In the genomic region with DNA sequence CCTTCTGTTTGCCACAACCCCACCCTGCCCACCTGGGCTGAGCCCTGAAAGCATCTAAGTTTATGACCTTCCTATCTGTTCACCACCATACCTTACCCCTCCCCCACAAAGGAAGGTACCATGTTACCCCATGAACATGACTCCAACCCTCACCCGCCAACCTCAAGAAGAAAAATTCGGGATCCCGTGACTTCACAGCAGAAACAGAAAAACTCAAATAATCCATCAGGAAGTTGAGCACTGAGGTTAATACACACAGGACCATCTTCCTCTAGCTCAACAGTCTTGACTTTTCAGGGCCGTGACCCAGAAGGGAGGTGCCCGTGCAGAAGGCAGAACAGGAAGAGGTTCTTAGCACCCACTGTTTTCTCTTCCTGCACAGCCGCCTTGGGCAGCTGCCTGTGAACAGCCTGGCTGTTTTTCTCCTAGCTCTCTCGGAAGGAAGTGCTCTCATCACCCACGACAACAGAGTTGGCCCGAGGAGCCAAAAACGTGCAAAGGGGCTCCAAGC, we compare ENCODE assay signal across 8 cellular contexts.
A peak's percentile ranks its signal among the peaks of the same experiment; 100 is the strongest.
DNase-seq lines count a peak whose midpoint lies in the region; ATAC-seq and TF ChIP-seq lines count a peak whose summit lies in the region.

No MANE protein-coding gene starts in this region.

- peak overlapping the region; percentile 13 for H3K4me3 ChIP-seq in GM12865 (ENCODE audit: low read depth, low read length)
- no peak overlapping the region for H3K4me3 ChIP-seq in esophagus (ENCODE audit: low read depth in 1 of 2, low read length in 2 of 2)
- no peak overlapping the region for H3K4me3 ChIP-seq in skin epidermis
- H3K4me3 ChIP-seq in brain microvascular endothelial cell (ENCODE audit: low read depth, low read length): no peak overlapping the region

- no peaks in the 10 kb centered on the region for H3K9me3 ChIP-seq in esophagus (ENCODE audit: control insufficient read depth in 2 of 2, insufficient read depth in 1 of 2, low read depth in 1 of 2, low read length in 1 of 2)

- in situ Hi-C loops in brain microvascular endothelial cell (cut with HindIII; ENCODE audit: low pct_ligation_motif_present, low sequenced_read_pairs): no loop called here

- no peaks in the 10 kb centered on the region for H3K27me3 ChIP-seq in esophagus (ENCODE audit: control insufficient read depth in 1 of 2, insufficient read depth in 2 of 2, low read length in 2 of 2)
- no peaks in the 10 kb centered on the region for H3K27me3 ChIP-seq in brain microvascular endothelial cell (replicated peaks)

- ATAC-seq in HG03432 (IDR thresholded peaks at IDR 0.05; ENCODE audit: unreplicated experiment) (peak; percentile 74), HG02981 (IDR thresholded peaks at IDR 0.05; ENCODE audit: unreplicated experiment) (no peak)

- DNase-seq in GM12865 (ENCODE audit: low read depth): peak; percentile 81
- DNase-seq in activated CD4-positive, alpha-beta T cell treated with anti-CD3 and anti-CD28 coated beads, Interleukin-2, amount 50 U/mL, for 1 hour: peak; percentile 69
- DNase-seq in DMS153 (lab: John Stamatoyannopoulos, UW): no peak
- DNase-seq in brain microvascular endothelial cell: no peak

- H3K4me1 ChIP-seq in esophagus (ENCODE audit: control insufficient read depth in 2 of 2, insufficient read depth in 2 of 2, low read length in 1 of 2): peaks cover 0 to 14% of the 10 kb centered on the region in 2 donors

- H3K27ac ChIP-seq in esophagus (ENCODE audit: low read depth in 2 of 2, low read length in 1 of 2) (peak overlapping the region; percentile 69 to 85), skin epidermis (peak overlapping the region in 19 of 21 experiments; percentile 6 to 90 (median 74)), brain microvascular endothelial cell (no peak overlapping the region)

- H3K36me3 ChIP-seq in esophagus (ENCODE audit: control insufficient read depth in 2 of 2, insufficient read depth in 2 of 2, low read length in 1 of 2) (no peaks in the 10 kb centered on the region), brain microvascular endothelial cell (replicated peaks) (no peaks in the 10 kb centered on the region)

- TF ChIP-seq CTCF in GM12865 (IDR thresholded peaks at IDR 0.05; ENCODE audit: insufficient read depth, low read depth, low read length, missing control alignments): no peak
- TF ChIP-seq CTCF in brain microvascular endothelial cell (IDR thresholded peaks at IDR 0.05; ENCODE audit: low read depth, low read length, missing control alignments): no peak

- WGBS in esophagus, 2 donors: 49 to 55% methylated on average over 10 of the region's 10 CpGs

Comparison
In these comparisons a context has a peak if more than half of its experiments do, and no peak if none do; other contexts are left out.
1. DNase-seq: peak in GM12865 (single experiment) and activated CD4-positive, alpha-beta T cell treated with anti-CD3 and anti-CD28 coated beads, Interleukin-2, amount 50 U/mL, for 1 hour (single experiment); none in DMS153 (single experiment) and brain microvascular endothelial cell (single experiment).